Comparison of ENCODE assay signal across 20 cellular contexts in the genomic region with DNA sequence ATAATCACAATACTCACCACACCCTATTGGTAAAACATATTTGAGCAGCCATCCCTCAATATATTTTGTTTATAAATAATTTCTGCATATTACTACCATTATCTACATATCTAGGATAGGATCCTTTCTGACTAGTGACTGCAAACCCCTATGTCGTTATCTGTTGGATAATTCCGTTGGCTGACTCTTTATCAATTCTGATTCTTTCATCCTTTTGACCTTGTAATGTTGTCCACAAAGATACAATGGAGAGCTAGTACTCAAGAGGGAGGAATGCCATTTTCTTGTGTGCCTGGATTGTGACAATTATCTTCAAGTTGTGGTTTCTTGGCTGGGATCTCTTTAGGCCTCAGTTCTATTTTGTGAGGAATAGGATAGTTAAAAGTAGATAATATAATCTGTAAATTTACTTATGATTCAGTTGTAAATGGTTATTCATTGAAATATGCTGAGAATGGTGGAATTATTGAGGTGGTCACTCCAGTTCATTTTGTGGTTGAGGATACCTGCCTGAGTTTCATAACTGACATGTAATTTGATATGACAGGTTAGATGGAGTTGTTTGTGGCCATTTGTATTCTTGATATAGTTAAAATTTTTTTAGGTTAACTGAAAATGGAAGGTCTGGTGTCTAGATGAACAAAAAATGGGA. TPM values are rescaled to one million over a fixed set of nuclear protein-coding genes. Genes with fewer than 3 reads are reported as not detected.
DNase-seq lines count a peak whose midpoint lies in the region; ATAC-seq, FAIRE-seq and TF ChIP-seq lines count a peak whose summit lies in the region.
"Had no signal": no experiment of that assay in that cellular context is flagged by ENCODE, and none has a peak within 500 bp of the region (broad histone marks: within the 10 kb centered on the region; RNA-seq: fewer than 3 reads in every experiment).

No MANE protein-coding gene starts in this region.

- no peak overlapping the region for H3K4me2 ChIP-seq in mesendoderm (ENCODE audit: low read length)

- peaks cover 63% of the 10 kb centered on the region for H3K36me3 Mint-ChIP-seq in T-helper 1 cell treated with Interleukin-12 subunit alpha and Interleukin-12 subunit beta and Interleukin-4 antibody, amounts not matched to agents 30 μg/mL and 1 μg/mL, for 36 hours (ENCODE audit: low read depth)
- peaks cover 37% of the 10 kb centered on the region for H3K36me3 Mint-ChIP-seq in activated CD8-positive, alpha-beta T cell treated with anti-CD3 and anti-CD28 coated beads for 36 hours (ENCODE audit: low read depth)

- no peak overlapping the region for H3K56ac ChIP-seq in mesendoderm (ENCODE audit: low read length)

- no peak overlapping the region for H4K5ac ChIP-seq in mesendoderm (ENCODE audit: low read length)

- H3K9me3 Mint-ChIP-seq in T-helper 1 cell treated with Interleukin-12 subunit alpha and Interleukin-12 subunit beta and Interleukin-4 antibody, amounts not matched to agents 30 μg/mL and 1 μg/mL, for 36 hours, result peaks cover 17% of the 10 kb centered on the region
- H3K9me3 Mint-ChIP-seq in activated CD8-positive, alpha-beta T cell treated with anti-CD3 and anti-CD28 coated beads for 36 hours, result peaks cover 13% of the 10 kb centered on the region
- H3K9me3 Mint-ChIP-seq: CD14-positive monocyte, type B pancreatic cell had no signal

- peaks cover 4% of the 10 kb centered on the region for H3K4me1 ChIP-seq in mesendoderm (ENCODE audit: control insufficient read depth, low read depth, low read length)

- H3K9ac ChIP-seq in mesendoderm (ENCODE audit: low read length), result no peak overlapping the region

- peak overlapping the region; percentile 31 for H3K27ac ChIP-seq in mesendoderm (ENCODE audit: low read depth, low read length)

- ATAC-seq in activated CD8-positive, alpha-beta T cell treated with anti-CD3 and anti-CD28 coated beads for 36 hours, result no peak
- ATAC-seq in HG03135 (IDR thresholded peaks at IDR 0.05; ENCODE audit: unreplicated experiment), result no peak
- ATAC-seq: HCT116 had no signal

- H3K23ac ChIP-seq in mesendoderm (ENCODE audit: low read length), result no peak overlapping the region

- intact Hi-C loops in activated CD8-positive, alpha-beta T cell treated with anti-CD3 and anti-CD28 coated beads for 36 hours (cut with micrococcal nuclease), result no loop called here

- H3K79me1 ChIP-seq in mesendoderm (ENCODE audit: low read length), result peaks cover 9% of the 10 kb centered on the region

- no peak for TF ChIP-seq CTCF in activated CD8-positive, alpha-beta T cell treated with anti-CD3 and anti-CD28 coated beads for 36 hours (IDR thresholded peaks at IDR 0.05)

- no peaks in the 10 kb centered on the region for H3K36me3 ChIP-seq in mesendoderm (ENCODE audit: control insufficient read depth, insufficient read depth, low read length)

- H3K4me1 Mint-ChIP-seq in T-helper 1 cell treated with Interleukin-12 subunit alpha and Interleukin-12 subunit beta and Interleukin-4 antibody, amounts not matched to agents 30 μg/mL and 1 μg/mL, for 36 hours (ENCODE audit: low read depth), result peaks cover 71% of the 10 kb centered on the region
- H3K4me1 Mint-ChIP-seq in activated CD8-positive, alpha-beta T cell treated with anti-CD3 and anti-CD28 coated beads for 36 hours (ENCODE audit: low read depth), result peaks cover 87% of the 10 kb centered on the region

- POLR2A ChIA-PET in activated CD8-positive, alpha-beta T cell treated with anti-CD3 and anti-CD28 coated beads for 36 hours (lab: Charles Lee), result interaction anchor here (0.7 to 1.0 kb wide), 3 partner anchors 8 to 21 kb away, joined by 3 to 4 read pairs (median 4); no protein-coding TSS in a partner anchor

- H3K4ac ChIP-seq in mesendoderm (ENCODE audit: low read depth, low read length), result no peak overlapping the region

- H3K27me3 ChIP-seq in mesendoderm (ENCODE audit: insufficient read depth, low read length, poor library complexity), result no peaks in the 10 kb centered on the region

- no peak overlapping the region for H2BK120ac ChIP-seq in mesendoderm (ENCODE audit: low read depth, low read length)

- H2BK5ac ChIP-seq in mesendoderm (ENCODE audit: low read length), result no peak overlapping the region

- no peak overlapping the region for H2BK15ac ChIP-seq in mesendoderm (replicated peaks; ENCODE audit: low read depth)

- H3K4me3 ChIP-seq in mesendoderm (ENCODE audit: low read length), result no peak overlapping the region

- CTCF ChIA-PET in activated CD8-positive, alpha-beta T cell treated with anti-CD3 and anti-CD28 coated beads for 36 hours (lab: Charles Lee), result interaction anchor here (2.1 kb wide), 1 partner anchor 85 kb away, joined by 4 read pairs; no protein-coding TSS in a partner anchor

- FAIRE-seq in GM19239 (lab: Jason Lieb, UNC), result peak; percentile 59

- WGBS in mesendoderm (ENCODE audit: extremely low coverage, insufficient coverage, low lambda C conversion rate), result no CpG with 5 or more reads among the region's 2 CpGs

- no peak overlapping the region for H4K8ac ChIP-seq in mesendoderm (ENCODE audit: low read depth, low read length)

- no peak overlapping the region for H3K18ac ChIP-seq in mesendoderm (ENCODE audit: low read length)

- no peaks in the 10 kb centered on the region for H3K79me2 ChIP-seq in mesendoderm (ENCODE audit: control insufficient read depth, insufficient read depth, low read length)

- peak overlapping the region; percentile 60 for H3K27ac Mint-ChIP-seq in T-helper 1 cell treated with Interleukin-12 subunit alpha and Interleukin-12 subunit beta and Interleukin-4 antibody, amounts not matched to agents 30 μg/mL and 1 μg/mL, for 36 hours
- H3K27ac Mint-ChIP-seq in activated CD8-positive, alpha-beta T cell treated with anti-CD3 and anti-CD28 coated beads for 36 hours, result peak overlapping the region; percentile 74
- H3K27ac Mint-ChIP-seq: type B pancreatic cell had no signal

- no peaks in the 10 kb centered on the region for H3K27me3 Mint-ChIP-seq in T-helper 1 cell treated with Interleukin-12 subunit alpha and Interleukin-12 subunit beta and Interleukin-4 antibody, amounts not matched to agents 30 μg/mL and 1 μg/mL, for 36 hours (ENCODE audit: low read depth)
- H3K27me3 Mint-ChIP-seq in activated CD8-positive, alpha-beta T cell treated with anti-CD3 and anti-CD28 coated beads for 36 hours, result no peaks in the 10 kb centered on the region
- H3K27me3 Mint-ChIP-seq: type B pancreatic cell had no signal

- H2AK5ac ChIP-seq in mesendoderm (ENCODE audit: low read length), result no peak overlapping the region

- DNase-seq in T-helper 1 cell (no peak), GM19239 (ENCODE audit: insufficient read length, low spot score) (no peak), mesendoderm (no peak), A172 (ENCODE audit: low spot score) (no peak), hypothalamus (lab: John Stamatoyannopoulos, UW) (no peak)
- no peak for DNase-seq in activated CD8-positive, alpha-beta T cell treated with anti-CD3 and anti-CD28 coated beads for 36 hours
- DNase-seq: 8988T; amygdala; cerebellar nuclear complex; kidney glomerular epithelial cell; NCI-H187; NCI-H446 treated with DMSO at 0.1 percent for 48 hours; SHP77 treated with DMSO at 0.1 percent for 48 hours; stimulated activated naive CD4-positive, alpha-beta T cell; T1000 had no signal

- peak overlapping the region; percentile 41 for H3K4me3 Mint-ChIP-seq in T-helper 1 cell treated with Interleukin-12 subunit alpha and Interleukin-12 subunit beta and Interleukin-4 antibody, amounts not matched to agents 30 μg/mL and 1 μg/mL, for 36 hours
- peak overlapping the region; percentile 38 for H3K4me3 Mint-ChIP-seq in activated CD8-positive, alpha-beta T cell treated with anti-CD3 and anti-CD28 coated beads for 36 hours
- H3K4me3 Mint-ChIP-seq: type B pancreatic cell had no signal

RNA-seq across cellular contexts. Expression of gene CHST11, which starts 10.1 kb away (rescaled TPM):
- 10 to 100 TPM; 30.9 to 33.9 TPM for total RNA-seq in activated CD8-positive, alpha-beta T cell treated with anti-CD3 and anti-CD28 coated beads for 36 hours
- polyA plus RNA-seq in mesendoderm (2013, experiment 1 of 2), result 5.2 TPM
- 5.9 TPM for polyA plus RNA-seq in mesendoderm (2013, experiment 2 of 2)
- 4.7 and 8.4 TPM in 2 replicates for total RNA-seq in A172 (2014; rRNA removed; shearing (Covaris generic))
